15 cellular contexts compared by ENCODE assay signal in the genomic region with DNA sequence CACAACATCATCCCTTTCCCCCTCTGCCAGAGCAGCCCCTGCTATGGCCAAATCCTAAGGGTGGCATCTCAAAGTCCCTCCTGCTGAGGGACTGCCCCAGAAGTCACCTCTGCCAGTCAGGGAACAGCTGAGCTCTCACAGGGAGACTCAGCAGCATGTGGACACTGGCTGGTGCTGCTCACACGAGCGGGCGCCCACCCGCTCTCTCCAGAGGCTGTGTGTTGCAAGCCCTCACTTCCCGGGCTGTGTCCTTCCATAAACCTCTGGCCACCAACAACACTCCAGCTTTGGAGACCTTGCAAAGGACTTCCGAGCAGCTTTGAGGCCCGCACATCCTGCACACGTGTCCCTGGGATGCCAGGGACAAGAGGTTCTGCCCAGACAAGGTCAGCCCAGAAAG. TPM values are rescaled to one million over a fixed set of nuclear protein-coding genes. Genes with fewer than 3 reads are reported as not detected.
A peak's percentile ranks its signal among the peaks of the same experiment; 100 is the strongest.
DNase-seq lines count a peak whose midpoint lies in the region; ATAC-seq and TF ChIP-seq lines count a peak whose summit lies in the region.
"Had no signal": no experiment of that assay in that cellular context is flagged by ENCODE, and none has a peak within 500 bp of the region (broad histone marks: within the 10 kb centered on the region; RNA-seq: fewer than 3 reads in every experiment).

No MANE protein-coding gene starts in this region.

- TF ChIP-seq CTCF in tibial artery (IDR thresholded peaks at IDR 0.05): no peak

- no peaks in the 10 kb centered on the region for H3K9me3 Mint-ChIP-seq in activated naive CD8-positive, alpha-beta T cell treated with anti-CD3 and anti-CD28 coated beads for 36 hours
- no peaks in the 10 kb centered on the region for H3K9me3 Mint-ChIP-seq in immature natural killer cell
- H3K9me3 Mint-ChIP-seq: stimulated activated memory B cell treated with anti-CD40 and anti-IgM and Interleukin-4, amounts not matched to agents 10 μg/mL and 1 μg/mL and 100 μg/mL, for 72 hours had no signal

- H3K36me3 Mint-ChIP-seq in activated naive CD8-positive, alpha-beta T cell treated with anti-CD3 and anti-CD28 coated beads for 36 hours: peaks cover 13% of the 10 kb centered on the region
- H3K36me3 Mint-ChIP-seq in immature natural killer cell: no peaks in the 10 kb centered on the region
- H3K36me3 Mint-ChIP-seq: stimulated activated memory B cell treated with anti-CD40 and anti-IgM and Interleukin-4, amounts not matched to agents 10 μg/mL and 1 μg/mL and 100 μg/mL, for 72 hours had no signal

- H3K27me3 Mint-ChIP-seq in activated naive CD8-positive, alpha-beta T cell treated with anti-CD3 and anti-CD28 coated beads for 36 hours: peaks cover 4% of the 10 kb centered on the region
- H3K27me3 Mint-ChIP-seq in immature natural killer cell (ENCODE audit: low read depth in 3 of 3): peaks cover 9 to 25% (median 16%) of the 10 kb centered on the region in 3 donors

- H3K36me3 ChIP-seq in tibial artery: no peaks in the 10 kb centered on the region
- H3K36me3 ChIP-seq: SJSA1 had no signal

- H3K27me3 ChIP-seq in tibial artery: no peaks in the 10 kb centered on the region

- H3K4me3 ChIP-seq in tibial artery: peak overlapping the region in 1 of 2 donors; percentile 88
- H3K4me3 ChIP-seq: SJSA1, skin epidermis had no signal

- intact Hi-C loops in Right ventricle myocardium inferior (cut with DNase I) (loop anchor here (2.0 to 10.0 kb wide), 2 partner anchors 83 to 271 kb away; a partner anchor contains a TSS), left ventricle myocardium superior (cut with micrococcal nuclease) (no loop called here), tibial artery (cut with DNase I; ENCODE audit: low total_unique reads) (loop anchor here (5.0 kb wide), 1 partner anchor 178 kb away; no protein-coding TSS in a partner anchor)

- ATAC-seq in Right ventricle myocardium inferior (no peak), left ventricle myocardium superior (no peak)
- ATAC-seq: stimulated activated memory B cell treated with anti-CD40 and anti-IgM and Interleukin-4, amounts not matched to agents 10 μg/mL and 1 μg/mL and 100 μg/mL, for 72 hours had no signal

- peaks cover 50% of the 10 kb centered on the region for H3K4me1 Mint-ChIP-seq in activated naive CD8-positive, alpha-beta T cell treated with anti-CD3 and anti-CD28 coated beads for 36 hours
- H3K4me1 Mint-ChIP-seq in immature natural killer cell: peaks cover 18 to 24% of the 10 kb centered on the region in 2 donors

- DNase-seq in Right ventricle myocardium inferior (ENCODE audit: missing footprints) (peak; percentile 18), left ventricle myocardium superior (no peak), immature natural killer cell (no peak), tibial artery (peak; percentile 45 to 89), 8988T (no peak), NCI-H2029 (lab: John Stamatoyannopoulos, UW) (no peak), superior temporal gyrus (ENCODE audit: extremely low spot score) (no peak)
- DNase-seq in activated naive CD8-positive, alpha-beta T cell treated with anti-CD3 and anti-CD28 coated beads for 36 hours: no peak
- DNase-seq: H9, NCI-H187 treated with DMSO at 0.1 percent for 48 hours, NCI-H510A had no signal

- no peak overlapping the region for H3K27ac Mint-ChIP-seq in activated naive CD8-positive, alpha-beta T cell treated with anti-CD3 and anti-CD28 coated beads for 36 hours
- H3K27ac Mint-ChIP-seq in immature natural killer cell: no peak overlapping the region
- H3K27ac Mint-ChIP-seq: H9; stimulated activated memory B cell treated with anti-CD40 and anti-IgM and Interleukin-4, amounts not matched to agents 10 μg/mL and 1 μg/mL and 100 μg/mL, for 72 hours had no signal

- H3K4me1 ChIP-seq in tibial artery: peaks cover 0 to 72% (median 66%) of the 10 kb centered on the region in 4 donors
- H3K4me1 ChIP-seq: SJSA1 had no signal

- H3K27ac ChIP-seq in tibial artery: peak overlapping the region; percentile 95 to 96
- H3K27ac ChIP-seq: epithelial cell of prostate, SJSA1, skin epidermis had no signal

- H3K9me3 ChIP-seq in tibial artery: no peaks in the 10 kb centered on the region

- H3K4me3 Mint-ChIP-seq in activated naive CD8-positive, alpha-beta T cell treated with anti-CD3 and anti-CD28 coated beads for 36 hours: peak overlapping the region; percentile 85
- peak overlapping the region in 4 of 5 donors; percentile 22 to 80 (median 68) for H3K4me3 Mint-ChIP-seq in immature natural killer cell
- H3K4me3 Mint-ChIP-seq: stimulated activated memory B cell treated with anti-CD40 and anti-IgM and Interleukin-4, amounts not matched to agents 10 μg/mL and 1 μg/mL and 100 μg/mL, for 72 hours had no signal

RNA-seq across cellular contexts. Expression of a gene that starts 2.8 kb away (rescaled TPM):
- 41.7 TPM for total RNA-seq in Right ventricle myocardium inferior
- total RNA-seq in left ventricle myocardium superior: 34.5 TPM
- total RNA-seq in activated naive CD8-positive, alpha-beta T cell treated with anti-CD3 and anti-CD28 coated beads for 36 hours: 10 to 100 TPM; 36.0 to 46.5 TPM
- polyA plus RNA-seq in immature natural killer cell: under 1 TPM in 2 of 3 donors, not detected in 1; 0.22 to 0.45 TPM
- total RNA-seq: SJSA1 had no signal

Comparison
In these comparisons a context has a peak if more than half of its experiments do, and no peak if none do; other contexts are left out.
1. DNase-seq: peak in Right ventricle myocardium inferior (single experiment) and tibial artery (2 of 2); none in left ventricle myocardium superior (single experiment), activated naive CD8-positive, alpha-beta T cell treated with anti-CD3 and anti-CD28 coated beads for 36 hours (single experiment), immature natural killer cell (0 of 3), 8988T (single experiment), NCI-H2029 (single experiment) and superior temporal gyrus (single experiment).